Comparison of ENCODE assay signal across 24 cellular contexts in genomic region chr19:14350302-14350701, GRCh38.
"Had no signal": no experiment of that assay in that cellular context is flagged by ENCODE, and none has a peak within 500 bp of the region (broad histone marks: within the 10 kb centered on the region; RNA-seq: fewer than 3 reads in every experiment).

No MANE protein-coding gene starts in this region.

- H3K9me3 ChIP-seq: left ventricle myocardium inferior, pancreas, prostate gland, sigmoid colon, tibial nerve, uterus had no signal

- H3K4me3 ChIP-seq: hepatocyte, left ventricle myocardium inferior, lung, pancreas, prostate gland, sigmoid colon, smooth muscle cell, tibial nerve, uterus had no signal

- H3K36me3 ChIP-seq: left ventricle myocardium inferior, pancreas, prostate gland, sigmoid colon, tibial nerve, uterus had no signal

- H2AFZ ChIP-seq: hepatocyte had no signal

- H3K4me2 ChIP-seq: hepatocyte, smooth muscle cell had no signal

- H3K27me3 ChIP-seq: hepatocyte, uterus had no signal

- ATAC-seq: natural killer cell; pancreas; right cardiac atrium; stimulated activated naive CD8-positive, alpha-beta T cell treated with anti-CD3 and anti-CD28 coated beads, Interleukin-15, amount 100 ng/mL, for 72 hours had no signal

- H3K27ac ChIP-seq: hepatocyte, left ventricle myocardium inferior, pancreas, prostate gland, sigmoid colon, tibial nerve, uterus had no signal

- H3K4me1 ChIP-seq: pancreas, prostate gland had no signal

- FAIRE-seq: pancreas had no signal

- DNase-seq: islet precursor cell; left ventricle myocardium inferior; mesendoderm; naive B cell; natural killer cell; nephron progenitor cell; nucleus accumbens; pancreas; retina; right cardiac atrium; sigmoid colon; stimulated activated CD4-positive, alpha-beta T cell treated with anti-CD3 and anti-CD28 coated beads, Interleukin-1b, Interleukin-23, amount 100 ng/mL, for 48 hours; stimulated activated CD4-positive, alpha-beta T cell treated with anti-CD3 and anti-CD28 coated beads, Interleukin-2, amount 100 ng/mL, for 48 hours; stimulated activated CD4-positive, alpha-beta T cell treated with anti-CD3 and anti-CD28 coated beads, Interleukin-4, amount 100 ng/mL, for 4 hours; stimulated activated CD8-positive, alpha-beta memory T cell treated with anti-CD3 and anti-CD28 coated beads, Interleukin-4, amount 100 ng/mL, for 48 hours; stimulated activated naive CD4-positive, alpha-beta T cell treated with Interleukin-2 at 50 U/mL for 16 hours; stimulated activated naive CD8-positive, alpha-beta T cell treated with anti-CD3 and anti-CD28 coated beads, Interleukin-15, amount 100 ng/mL, for 72 hours; substantia nigra; uterus had no signal

- H3K79me2 ChIP-seq: hepatocyte had no signal
